14 cellular contexts compared by ENCODE assay signal in genomic region chr1:209895709-209896108, GRCh38. TPM values are rescaled to one million over a fixed set of nuclear protein-coding genes. Genes with fewer than 3 reads are reported as not detected.
DNase-seq lines count a peak whose midpoint lies in the region; ATAC-seq, FAIRE-seq and TF ChIP-seq lines count a peak whose summit lies in the region.
"Had no signal": no experiment of that assay in that cellular context is flagged by ENCODE, and none has a peak within 500 bp of the region (broad histone marks: within the 10 kb centered on the region; RNA-seq: fewer than 3 reads in every experiment).

No MANE protein-coding gene starts in this region.

- no peak overlapping the region for H3K4me3 ChIP-seq in kidney (ENCODE audit: low read length in 2 of 2)
- H3K4me3 ChIP-seq: adrenal gland had no signal

- no peaks in the 10 kb centered on the region for H3K9me3 ChIP-seq in kidney (ENCODE audit: control insufficient read depth in 1 of 2, low read length in 2 of 2)
- H3K9me3 ChIP-seq: adrenal gland had no signal

- ATAC-seq in HG03571 (IDR thresholded peaks at IDR 0.05; ENCODE audit: unreplicated experiment) = no peak
- ATAC-seq: activated CD8-positive, alpha-beta T cell treated with anti-CD3 and anti-CD28 coated beads for 36 hours had no signal

- DNase-seq in COLO829 (ENCODE audit: low spot score) (peak; percentile 0), HK-2 (ENCODE audit: unreplicated experiment) (peak; percentile 77), astrocyte of the hippocampus (ENCODE audit: low read depth, low spot score) (peak; percentile 59), kidney tubule cell (ENCODE audit: low spot score) (peak; percentile 96), NCI-H2029 (lab: John Stamatoyannopoulos, UW) (no peak), kidney (no peak), NCI-H2227 (lab: John Stamatoyannopoulos, UW; ENCODE audit: unreplicated experiment) (no peak)
- DNase-seq: activated CD8-positive, alpha-beta T cell treated with anti-CD3 and anti-CD28 coated beads for 36 hours; adrenal gland; DMS53; NCI-H1417 treated with DMSO at 0.1 percent for 48 hours; NCI-H82 had no signal

- no peaks in the 10 kb centered on the region for H3K4me1 ChIP-seq in kidney (ENCODE audit: control insufficient read depth in 1 of 2, insufficient read depth in 1 of 2, low read depth in 1 of 2, low read length in 2 of 2)
- H3K4me1 ChIP-seq: adrenal gland had no signal

- TF ChIP-seq CTCF in kidney (IDR thresholded peaks at IDR 0.05; ENCODE audit: borderline replicate concordance, extremely low read depth, insufficient read depth) = no peak

- H3K36me3 ChIP-seq in kidney (ENCODE audit: control insufficient read depth in 1 of 2, insufficient read depth in 2 of 2, low read length in 2 of 2) = no peaks in the 10 kb centered on the region
- H3K36me3 ChIP-seq: adrenal gland had no signal

- H3K9ac ChIP-seq in kidney (ENCODE audit: low read length in 2 of 2) = no peak overlapping the region

- intact Hi-C loops in kidney (cut with DNase I) = no loop called here

- H3K27ac ChIP-seq in kidney (ENCODE audit: low read depth in 2 of 2, low read length in 2 of 2) = no peak overlapping the region
- H3K27ac ChIP-seq: adrenal gland had no signal

- FAIRE-seq in kidney (lab: Jason Lieb, UNC) = no peak
- FAIRE-seq: endometrium had no signal

RNA-seq across cellular contexts. Expression of gene SYT14, which starts 42.3 kb away (rescaled TPM):
- 1.3 TPM for total RNA-seq in kidney
- polyA plus RNA-seq in kidney (ENCODE audit: insufficient read depth, low read depth, low replicate concordance) = 0.22 TPM
- total RNA-seq: activated CD8-positive, alpha-beta T cell treated with anti-CD3 and anti-CD28 coated beads for 36 hours had no signal

Comparison
In these comparisons a context has a peak if more than half of its experiments do, and no peak if none do; other contexts are left out.
1. DNase-seq: peak in COLO829 (single experiment), HK-2 (single experiment), astrocyte of the hippocampus (single experiment) and kidney tubule cell (single experiment); none in NCI-H2029 (single experiment), kidney (single experiment) and NCI-H2227 (single experiment).